8 cellular contexts compared by ENCODE assay signal in the genomic region with DNA sequence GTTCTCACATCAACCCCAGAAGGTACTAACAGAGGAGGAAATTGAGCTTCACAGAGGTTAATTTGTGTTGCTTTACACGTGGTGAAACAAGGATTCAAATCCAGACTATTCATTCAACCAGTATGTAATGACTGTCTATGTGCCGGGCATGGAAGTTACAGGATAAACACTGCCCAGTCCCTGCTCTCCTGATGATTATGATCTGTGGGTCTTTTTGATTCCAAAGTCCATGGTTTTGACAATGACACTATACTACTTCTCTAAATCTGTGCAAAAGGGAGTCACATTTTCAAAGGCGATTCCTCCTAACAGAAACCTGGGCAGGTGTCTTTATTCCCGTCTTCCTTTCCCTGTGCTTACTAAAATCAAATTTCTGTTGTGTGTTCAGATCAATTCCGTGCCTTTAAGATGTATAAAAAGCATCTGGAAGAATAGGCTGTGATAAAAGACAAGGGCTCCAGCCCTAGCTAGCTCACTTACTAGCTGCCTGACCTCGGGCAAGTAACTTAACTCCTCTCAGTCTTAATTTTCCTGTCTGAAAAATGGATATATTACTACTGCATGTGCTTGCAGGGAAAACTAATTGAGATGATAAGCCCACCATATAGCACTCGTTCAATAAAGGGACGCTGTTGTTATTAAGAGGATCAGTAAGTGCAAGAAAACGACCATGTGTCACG. TPM values are rescaled to one million over a fixed set of nuclear protein-coding genes. Genes with fewer than 3 reads are reported as not detected.
DNase-seq lines count a peak whose midpoint lies in the region; ATAC-seq and TF ChIP-seq lines count a peak whose summit lies in the region.

No MANE protein-coding gene starts in this region.

- H3K9me3 ChIP-seq in HUES64 (ENCODE audit: insufficient read depth, low read depth, low read length), result no peaks in the 10 kb centered on the region

- peaks cover 8% of the 10 kb centered on the region for H3K79me2 ChIP-seq in ACC112 (ENCODE audit: control insufficient read depth, insufficient read depth, low read length, unreplicated experiment)

- H3K27ac ChIP-seq in ACC112 (ENCODE audit: low read depth, low read length), result no peak overlapping the region
- no peak overlapping the region for H3K27ac ChIP-seq in HUES64 (ENCODE audit: low read depth, low read length)

- POLR2A ChIA-PET in naive thymus-derived CD8-positive, alpha-beta T cell (lab: Charles Lee), result interaction anchor here (1.7 to 2.3 kb wide), 3 partner anchors 13 to 71 kb away, joined by 5 to 15 read pairs (median 7); no protein-coding TSS in a partner anchor

- H3K27me3 Mint-ChIP-seq in central memory CD8-positive, alpha-beta T cell, result peaks cover 12% of the 10 kb centered on the region
- peaks cover 0 to 2% (median 0%) of the 10 kb centered on the region in 5 donors for H3K27me3 Mint-ChIP-seq in naive thymus-derived CD8-positive, alpha-beta T cell

- no peaks in the 10 kb centered on the region for H3K9me3 Mint-ChIP-seq in central memory CD8-positive, alpha-beta T cell
- H3K9me3 Mint-ChIP-seq in naive thymus-derived CD8-positive, alpha-beta T cell, result no peaks in the 10 kb centered on the region

- H3K27me3 ChIP-seq in ACC112 (ENCODE audit: insufficient read depth, low read length) (no peaks in the 10 kb centered on the region), HUES64 (ENCODE audit: insufficient read depth, low read length) (no peaks in the 10 kb centered on the region; the same call in 1 of the 2 replicates)

- DNase-seq in central memory CD8-positive, alpha-beta T cell (ENCODE audit: low spot score in 2 of 2), result no peak
- DNase-seq in naive thymus-derived CD8-positive, alpha-beta T cell, result peak in 1 of 10 donors; percentile 15
- DNase-seq in anterior cingulate cortex (lab: John Stamatoyannopoulos, UW) (no peak), GM13977 (ENCODE audit: low spot score) (no peak), SW 1271 (lab: John Stamatoyannopoulos, UW) (no peak), KBM-7 (no peak)

- peaks cover 15% of the 10 kb centered on the region for H3K36me3 Mint-ChIP-seq in central memory CD8-positive, alpha-beta T cell (ENCODE audit: insufficient read depth)
- peaks cover 0 to 5% (median 0%) of the 10 kb centered on the region in 3 donors for H3K36me3 Mint-ChIP-seq in naive thymus-derived CD8-positive, alpha-beta T cell

- H3K36me3 ChIP-seq in ACC112 (ENCODE audit: insufficient read depth, low read length), result no peaks in the 10 kb centered on the region
- no peaks in the 10 kb centered on the region for H3K36me3 ChIP-seq in HUES64 (ENCODE audit: insufficient read depth, low read length)

- ATAC-seq in central memory CD8-positive, alpha-beta T cell (replicated peaks; ENCODE audit: extremely low read depth, poor library complexity, severe bottlenecking), result no peak
- ATAC-seq in naive thymus-derived CD8-positive, alpha-beta T cell, result no peak

- H3K4me3 ChIP-seq in ACC112 (ENCODE audit: low read depth, low read length) (peak overlapping the region; percentile 84), HUES64 (ENCODE audit: low read length) (peak overlapping the region; percentile 77)

- 35% methylated on average over 9 of the region's 10 CpGs for WGBS in HUES64

- peaks cover 17% of the 10 kb centered on the region for H3K4me1 Mint-ChIP-seq in central memory CD8-positive, alpha-beta T cell
- H3K4me1 Mint-ChIP-seq in naive thymus-derived CD8-positive, alpha-beta T cell, result peaks cover 14 to 45% (median 34%) of the 10 kb centered on the region in 4 donors

- peak overlapping the region; percentile 87 for H3K4me3 Mint-ChIP-seq in central memory CD8-positive, alpha-beta T cell
- peak overlapping the region; percentile 83 to 97 (median 92) for H3K4me3 Mint-ChIP-seq in naive thymus-derived CD8-positive, alpha-beta T cell

- H3K4me1 ChIP-seq in ACC112 (ENCODE audit: control insufficient read depth, insufficient read depth, low read length, unreplicated experiment), result peaks cover 15% of the 10 kb centered on the region
- H3K4me1 ChIP-seq in HUES64 (ENCODE audit: insufficient read depth, low read length), result peaks cover 9% of the 10 kb centered on the region

- in situ Hi-C loops in GM13977 (cut with MboI; ENCODE audit: low pct_unique_long_range_greater_than_20kb, low sequenced_read_pairs, unreplicated experiment), result no loop called here
- in situ Hi-C loops in KBM-7 (cut with MboI; ENCODE audit: low pct_unique_long_range_greater_than_20kb, low sequenced_read_pairs), result no loop called here

- H2AFZ ChIP-seq in ACC112 (ENCODE audit: low read length, unreplicated experiment), result peak overlapping the region; percentile 66

- no peak overlapping the region for H3K9ac ChIP-seq in HUES64 (ENCODE audit: low read depth, low read length)

- H3K27ac Mint-ChIP-seq in central memory CD8-positive, alpha-beta T cell (ENCODE audit: low read depth), result peak overlapping the region; percentile 82
- H3K27ac Mint-ChIP-seq in naive thymus-derived CD8-positive, alpha-beta T cell, result peak overlapping the region; percentile 89 to 97 (median 95)

- no peak for TF ChIP-seq CTCF in GM13977 (IDR thresholded peaks at IDR 0.05; ENCODE audit: extremely low read depth, insufficient read depth, missing control alignments)

RNA-seq across cellular contexts. Expression of a gene that starts 1.0 kb away (rescaled TPM):
- 2.1 TPM for polyA plus RNA-seq in HUES64 (2013, experiment 1 of 2)
- polyA plus RNA-seq in HUES64 (2013, experiment 2 of 2), result 2.5 TPM
- 100 to 1,000 TPM in 1 of 2 experiments, 10 to 100 TPM in 1; 99.4 to 111 TPM for total RNA-seq in naive thymus-derived CD8-positive, alpha-beta T cell
- polyA plus RNA-seq in naive thymus-derived CD8-positive, alpha-beta T cell, result 10 to 100 TPM; 52.6 to 61.6 (median 55.9) TPM
